ENCODE assay signal across 31 cellular contexts in the genomic region with DNA sequence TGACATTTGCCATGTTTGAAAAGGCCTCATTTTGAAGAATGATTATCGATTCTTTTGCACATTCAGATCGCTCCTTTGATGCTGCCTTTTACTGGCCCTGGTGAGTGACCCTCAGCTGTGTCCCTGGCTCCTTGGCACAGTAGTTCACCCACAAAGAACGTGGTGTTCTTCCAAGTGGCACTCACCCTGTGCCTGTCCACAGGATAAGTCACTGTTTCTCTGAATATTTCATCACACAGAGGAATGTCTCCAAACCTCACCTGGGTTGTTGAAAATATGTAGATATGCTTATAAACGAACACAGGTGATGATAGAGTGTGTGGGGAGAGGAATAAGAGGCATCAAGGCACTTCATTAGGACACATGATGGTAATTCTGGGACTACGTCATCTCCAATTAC.
"Had no signal": no experiment of that assay in that cellular context is flagged by ENCODE, and none has a peak within 500 bp of the region (broad histone marks: within the 10 kb centered on the region; RNA-seq: fewer than 3 reads in every experiment).

No MANE protein-coding gene starts in this region.

- H3K27me3 Mint-ChIP-seq: activated B cell treated with CpG ODN at 0.5 μM for 24 hours; activated CD8-positive, alpha-beta T cell treated with anti-CD3 and anti-CD28 coated beads for 36 hours; activated naive CD8-positive, alpha-beta T cell; activated T-helper 17 cell treated with anti-CD3 and anti-CD28 coated beads, Interleukin-2, amount 50 U/mL, for 72 hours; central memory CD8-positive, alpha-beta T cell; dendritic cell treated with granulocyte-macrophage colony-stimulating factor and Interleukin-4, amounts not matched to agents 40 ng/mL and 50 ng/mL, for 4 days; T-helper 17 cell had no signal

- ATAC-seq: activated CD4-positive, CD25-positive, alpha-beta regulatory T cell treated with anti-CD3 and anti-CD28 coated beads, Interleukin-2, amount 50 U/mL, for 24 hours; activated CD8-positive, alpha-beta T cell treated with anti-CD3 and anti-CD28 coated beads for 36 hours; activated T-cell treated with anti-CD3 and anti-CD28 coated beads, Interleukin-2, amount 50 U/mL, for 4 hours; activated T-helper 17 cell treated with anti-CD3 and anti-CD28 coated beads, Interleukin-2, amount 50 U/mL, for 72 hours; esophagus mucosa; foreskin keratinocyte; gastrocnemius medialis; T-helper 17 cell had no signal

- H3K9me3 Mint-ChIP-seq: activated B cell treated with CpG ODN at 0.5 μM for 24 hours; activated CD8-positive, alpha-beta T cell treated with anti-CD3 and anti-CD28 coated beads for 36 hours; activated T-cell treated with anti-CD3 and anti-CD28 coated beads, Interleukin-2, amount 50 U/mL, for 4 hours; T-helper 2 cell treated with Interferon-gamma antibody and Interleukin-4, amounts not matched to agents 5 μg/mL and 100 μg/mL, for 36 hours had no signal

- H3K4me3 ChIP-seq: coronary artery, dorsolateral prefrontal cortex, gastrocnemius medialis had no signal

- H3K4me1 ChIP-seq: foreskin keratinocyte, gastrocnemius medialis had no signal

- H3K27ac ChIP-seq: brain microvascular endothelial cell, coronary artery, dorsolateral prefrontal cortex, foreskin keratinocyte, gastrocnemius medialis, WERI-Rb-1 had no signal

- H3K9me3 ChIP-seq: gastrocnemius medialis had no signal

- H3K27me3 ChIP-seq: brain microvascular endothelial cell, dorsolateral prefrontal cortex, foreskin keratinocyte, gastrocnemius medialis had no signal

- H3K36me3 Mint-ChIP-seq: activated naive CD8-positive, alpha-beta T cell had no signal

- H3K4me1 Mint-ChIP-seq: activated B cell treated with CpG ODN at 0.5 μM for 24 hours; activated T-helper 17 cell treated with anti-CD3 and anti-CD28 coated beads, Interleukin-2, amount 50 U/mL, for 72 hours; central memory CD8-positive, alpha-beta T cell; T-helper 17 cell had no signal

- H3K4me3 Mint-ChIP-seq: activated B cell treated with CpG ODN at 0.5 μM for 24 hours; activated CD8-positive, alpha-beta T cell treated with anti-CD3 and anti-CD28 coated beads for 36 hours; activated naive CD8-positive, alpha-beta T cell; activated T-cell treated with anti-CD3 and anti-CD28 coated beads, Interleukin-2, amount 50 U/mL, for 4 hours; activated T-helper 17 cell treated with anti-CD3 and anti-CD28 coated beads, Interleukin-2, amount 50 U/mL, for 72 hours; central memory CD8-positive, alpha-beta T cell; dendritic cell treated with granulocyte-macrophage colony-stimulating factor and Interleukin-4, amounts not matched to agents 40 ng/mL and 50 ng/mL, for 4 days; endodermal cell; T-helper 17 cell; T-helper 2 cell treated with Interferon-gamma antibody and Interleukin-4, amounts not matched to agents 5 μg/mL and 100 μg/mL, for 36 hours had no signal

- H3K27ac Mint-ChIP-seq: activated B cell treated with CpG ODN at 0.5 μM for 24 hours; activated CD8-positive, alpha-beta T cell treated with anti-CD3 and anti-CD28 coated beads for 36 hours; activated naive CD8-positive, alpha-beta T cell; activated T-helper 17 cell treated with anti-CD3 and anti-CD28 coated beads, Interleukin-2, amount 50 U/mL, for 72 hours; dendritic cell treated with granulocyte-macrophage colony-stimulating factor and Interleukin-4, amounts not matched to agents 40 ng/mL and 50 ng/mL, for 4 days; endodermal cell; T-helper 17 cell; T-helper 2 cell treated with Interferon-gamma antibody and Interleukin-4, amounts not matched to agents 5 μg/mL and 100 μg/mL, for 36 hours had no signal

- H3K36me3 ChIP-seq: brain microvascular endothelial cell, gastrocnemius medialis, WERI-Rb-1 had no signal

- DNase-seq: activated B cell treated with CpG ODN at 0.5 μM for 24 hours; activated CD4-positive, alpha-beta T cell treated with anti-CD3 and anti-CD28 coated beads for 48 hours; activated CD4-positive, alpha-beta T cell treated with anti-CD3 and anti-CD28 coated beads, Interleukin-2, amount 50 U/mL, for 1 hour; activated CD4-positive, alpha-beta T cell treated with anti-CD3 and anti-CD28 coated beads, Interleukin-2, amount 50 U/mL, for 48 hours; activated CD8-positive, alpha-beta memory T cell treated with anti-CD3 and anti-CD28 coated beads for 24 hours; activated CD8-positive, alpha-beta T cell treated with anti-CD3 and anti-CD28 coated beads for 36 hours; activated effector memory CD4-positive, alpha-beta T cell treated with Interleukin-2 at 50 U/mL for 16 hours; activated gamma-delta T cell treated with Interleukin-2 at 50 U/mL for 16 hours; activated naive CD4-positive, alpha-beta T cell treated with anti-CD3 and anti-CD28 coated beads, Interleukin-2, amount 50 U/mL, for 16 hours; activated naive CD4-positive, alpha-beta T cell treated with Interleukin-2 at 50 U/mL for 16 hours; activated T-cell treated with anti-CD3 and anti-CD28 coated beads, Interleukin-2, amount 50 U/mL, for 4 hours; amniotic stem cell; anterior cingulate cortex; brain microvascular endothelial cell; dorsolateral prefrontal cortex; effector memory CD4-positive, alpha-beta T cell; endodermal cell; foreskin keratinocyte; gastrocnemius medialis; T-helper 1 cell; T-helper 17 cell; T1000; WERI-Rb-1 had no signal
